1 cellular context compared by ENCODE assay signal in genomic region chr3:112132975-112133448, GRCh38.
TF ChIP-seq lines count a peak whose summit lies in the region.

Gene GCSAM (minus strand): TSS chr3:112133248. CDS start chr3:112133120, 128 bp downstream.

TF ChIP-seq in GM12878, 131 proteins besides CTCF, POLR2A, EP300 and RAD21 (continued from another document):
- peak; percentile 80 for TF ChIP-seq SKIL (IDR thresholded peaks at IDR 0.05; ENCODE audit: low read depth, poor library complexity, severe bottlenecking)
- TF ChIP-seq CHD1 (IDR thresholded peaks at IDR 0.05; ENCODE audit: low read depth, low read length): peak; percentile 87; the same call in 1 of the 2 replicates
- peak; percentile 67 for TF ChIP-seq BCL11A (IDR thresholded peaks at IDR 0.05; ENCODE audit: low read depth, low read length)
- TF ChIP-seq FOXK2 (IDR thresholded peaks at IDR 0.05): no peak
- TF ChIP-seq TCF12 (IDR thresholded peaks at IDR 0.05; ENCODE audit: low read depth, low read length): peak; percentile 87
- peak; percentile 94 for TF ChIP-seq IKZF1 (conservative IDR thresholded peaks at IDR 0.05)
- peak; percentile 97 for TF ChIP-seq ZNF687 (IDR thresholded peaks at IDR 0.05)
- TF ChIP-seq IRF4 (IDR thresholded peaks at IDR 0.05; ENCODE audit: low read depth, low read length): peak; percentile 89; the same call in 1 of the 2 replicates
- TF ChIP-seq SPI1 (IDR thresholded peaks at IDR 0.05; ENCODE audit: borderline replicate concordance, insufficient read depth, low read depth, low read length): peak; percentile 86
- TF ChIP-seq CBX3 (IDR thresholded peaks at IDR 0.05; ENCODE audit: borderline replicate concordance, low read depth): no peak
- TF ChIP-seq MTA2 (IDR thresholded peaks at IDR 0.05; ENCODE audit: low read depth): peak; percentile 82
- TF ChIP-seq YBX1 (IDR thresholded peaks at IDR 0.05): 0 out of 2 replicates have a peak, but pooled peaks have one; percentile 7
- TF ChIP-seq PAX5 (IDR thresholded peaks at IDR 0.05; ENCODE audit: borderline replicate concordance, low read depth, low read length): peak; percentile 90
- no peak for TF ChIP-seq IRF3 (IDR thresholded peaks at IDR 0.05)
- peak; percentile 99 for TF ChIP-seq MLLT1 (IDR thresholded peaks at IDR 0.05)
- TF ChIP-seq TCF7 (IDR thresholded peaks at IDR 0.05; ENCODE audit: borderline replicate concordance): peak; percentile 16; the same call in 1 of the 2 replicates
- TF ChIP-seq RBBP5 (conservative IDR thresholded peaks at IDR 0.05): no peak
- TF ChIP-seq NR2C2 (IDR thresholded peaks at IDR 0.05; ENCODE audit: borderline replicate concordance, control insufficient read depth, insufficient read length, low read depth): no peak
- peak; percentile 76; the same call in 1 of the 2 replicates for TF ChIP-seq HDGF (IDR thresholded peaks at IDR 0.05)
- TF ChIP-seq GATAD2B (conservative IDR thresholded peaks at IDR 0.05; ENCODE audit: low read depth): peak; percentile 99
TF ChIP-seq in GM12878: peak in this region for 58.
